ENCODE assay signal across 8 cellular contexts in genomic region chr6:166950443-166950821, GRCh38. TPM values are rescaled to one million over a fixed set of nuclear protein-coding genes. Genes with fewer than 3 reads are reported as not detected.
DNase-seq lines count a peak whose midpoint lies in the region; ATAC-seq and TF ChIP-seq lines count a peak whose summit lies in the region.

No MANE protein-coding gene starts in this region.

- H3K27ac ChIP-seq in neutrophil, result peak overlapping the region; percentile 99

- H3K36me3 ChIP-seq in neutrophil, result peaks cover 93% of the 10 kb centered on the region

- TF ChIP-seq CTCF in neutrophil (IDR thresholded peaks at IDR 0.05), result no peak

- H3K9me3 Mint-ChIP-seq in activated T-helper 1 cell treated with anti-CD3 and anti-CD28 coated beads, Interleukin-12 subunit alpha, Interleukin-12 subunit beta, Interleukin-2, Interleukin-4 antibody, amounts not matched to agents 30 ng/mL and 10 ng/mL and 1 ng/mL, durations not matched to agents 14 hours and 24 hours and 36 hours, result no peaks in the 10 kb centered on the region

- DNase-seq in Right ventricle myocardium inferior (ENCODE audit: missing footprints) (no peak), cardiac septum (ENCODE audit: low spot score) (no peak), C1 segment of cervical spinal cord (lab: John Stamatoyannopoulos, UW) (no peak), globus pallidus (ENCODE audit: low spot score) (no peak), SW480 (ENCODE audit: low spot score) (no peak)
- no peak for DNase-seq in activated T-helper 1 cell treated with anti-CD3 and anti-CD28 coated beads, Interleukin-12 subunit alpha, Interleukin-12 subunit beta, Interleukin-2, Interleukin-4 antibody, amounts not matched to agents 30 ng/mL and 10 ng/mL and 1 ng/mL, durations not matched to agents 14 hours and 24 hours and 36 hours (ENCODE audit: low spot score)

- H3K27me3 Mint-ChIP-seq in activated T-helper 1 cell treated with anti-CD3 and anti-CD28 coated beads, Interleukin-12 subunit alpha, Interleukin-12 subunit beta, Interleukin-2, Interleukin-4 antibody, amounts not matched to agents 30 ng/mL and 10 ng/mL and 1 ng/mL, durations not matched to agents 14 hours and 24 hours and 36 hours (ENCODE audit: insufficient read depth), result no peaks in the 10 kb centered on the region

- H3K9me3 ChIP-seq in neutrophil, result peaks cover 3% of the 10 kb centered on the region

- H3K27ac Mint-ChIP-seq in activated T-helper 1 cell treated with anti-CD3 and anti-CD28 coated beads, Interleukin-12 subunit alpha, Interleukin-12 subunit beta, Interleukin-2, Interleukin-4 antibody, amounts not matched to agents 30 ng/mL and 10 ng/mL and 1 ng/mL, durations not matched to agents 14 hours and 24 hours and 36 hours, result peak overlapping the region; percentile 89

- H3K4me3 ChIP-seq in neutrophil (ENCODE audit: low read depth in 1 of 2, low read length in 1 of 2), result no peak overlapping the region

- intact Hi-C loops in Right ventricle myocardium inferior (cut with DNase I), result loop anchor here (10.0 kb wide), 1 partner anchor 326 kb away; the partner anchor contains the start of gene RPS6KA2
- intact Hi-C loops in cardiac septum (cut with DNase I), result loop anchor here (5.0 kb wide), 1 partner anchor 88 kb away; no protein-coding TSS in a partner anchor
- intact Hi-C loops in activated T-helper 1 cell treated with anti-CD3 and anti-CD28 coated beads, Interleukin-12 subunit alpha, Interleukin-12 subunit beta, Interleukin-2, Interleukin-4 antibody, amounts not matched to agents 30 ng/mL and 10 ng/mL and 1 ng/mL, durations not matched to agents 14 hours and 24 hours and 36 hours (cut with micrococcal nuclease), result loop anchor here (1.0 to 5.0 kb wide), 10 partner anchors 38 to 877 kb away; partner anchors contain the start of genes AFDN and RPS6KA2

- peak overlapping the region; percentile 78 for H3K4me3 Mint-ChIP-seq in activated T-helper 1 cell treated with anti-CD3 and anti-CD28 coated beads, Interleukin-12 subunit alpha, Interleukin-12 subunit beta, Interleukin-2, Interleukin-4 antibody, amounts not matched to agents 30 ng/mL and 10 ng/mL and 1 ng/mL, durations not matched to agents 14 hours and 24 hours and 36 hours

- peaks cover 54% of the 10 kb centered on the region for H3K4me1 Mint-ChIP-seq in activated T-helper 1 cell treated with anti-CD3 and anti-CD28 coated beads, Interleukin-12 subunit alpha, Interleukin-12 subunit beta, Interleukin-2, Interleukin-4 antibody, amounts not matched to agents 30 ng/mL and 10 ng/mL and 1 ng/mL, durations not matched to agents 14 hours and 24 hours and 36 hours (ENCODE audit: low read depth)

- peaks cover 42% of the 10 kb centered on the region in 2 experiments for H3K4me1 ChIP-seq in neutrophil (ENCODE audit: control insufficient read depth in 1 of 2, insufficient read depth in 1 of 2, low read depth in 1 of 2, low read length in 1 of 2)

- H3K27me3 ChIP-seq in neutrophil, result no peaks in the 10 kb centered on the region

- ATAC-seq in Right ventricle myocardium inferior (peak; percentile 52), HG03039 (IDR thresholded peaks at IDR 0.05; ENCODE audit: unreplicated experiment) (peak; percentile 37)

- peaks cover 35% of the 10 kb centered on the region for H3K36me3 Mint-ChIP-seq in activated T-helper 1 cell treated with anti-CD3 and anti-CD28 coated beads, Interleukin-12 subunit alpha, Interleukin-12 subunit beta, Interleukin-2, Interleukin-4 antibody, amounts not matched to agents 30 ng/mL and 10 ng/mL and 1 ng/mL, durations not matched to agents 14 hours and 24 hours and 36 hours (ENCODE audit: low read depth)

RNA-seq across cellular contexts. Expression of gene RNASET2, which starts 5.9 kb away (rescaled TPM):
- total RNA-seq in Right ventricle myocardium inferior (16.4 TPM), cardiac septum (9.1 TPM)
- 99.5 TPM in 2 replicates for total RNA-seq in activated T-helper 1 cell treated with anti-CD3 and anti-CD28 coated beads, Interleukin-12 subunit alpha, Interleukin-12 subunit beta, Interleukin-2, Interleukin-4 antibody, amounts not matched to agents 30 ng/mL and 10 ng/mL and 1 ng/mL, durations not matched to agents 14 hours and 24 hours and 36 hours

RNA-seq across cellular contexts. Expression of gene CEP43, which starts 48.8 kb away (rescaled TPM):
- total RNA-seq in Right ventricle myocardium inferior (10.8 TPM), cardiac septum (10.2 TPM)
- 18.8 and 21.4 TPM in 2 replicates for total RNA-seq in activated T-helper 1 cell treated with anti-CD3 and anti-CD28 coated beads, Interleukin-12 subunit alpha, Interleukin-12 subunit beta, Interleukin-2, Interleukin-4 antibody, amounts not matched to agents 30 ng/mL and 10 ng/mL and 1 ng/mL, durations not matched to agents 14 hours and 24 hours and 36 hours
